Comparison of ENCODE assay signal across 14 cellular contexts in genomic region chr22:33896154-33896800, GRCh38. TPM values are rescaled to one million over a fixed set of nuclear protein-coding genes. Genes with fewer than 3 reads are reported as not detected.
DNase-seq lines count a peak whose midpoint lies in the region; ATAC-seq, FAIRE-seq and TF ChIP-seq lines count a peak whose summit lies in the region.
"Had no signal": no experiment of that assay in that cellular context is flagged by ENCODE, and none has a peak within 500 bp of the region (broad histone marks: within the 10 kb centered on the region; RNA-seq: fewer than 3 reads in every experiment).

No MANE protein-coding gene starts in this region.

- FAIRE-seq in pancreas (lab: Jason Lieb, UNC) = no peak

- no peak overlapping the region for H3K23ac ChIP-seq in H9 (ENCODE audit: insufficient read length, low read depth, low read length)
- H3K23ac ChIP-seq in mesendoderm (ENCODE audit: low read length) = no peak overlapping the region

- no peak overlapping the region for H3T11ph ChIP-seq in H9 (ENCODE audit: low read length)

- H3K14ac ChIP-seq in H9 (ENCODE audit: insufficient read depth, low read length) = peak overlapping the region; percentile 54; the same call in 1 of the 2 replicates

- H3K4me1 ChIP-seq in H9 (ENCODE audit: insufficient read depth, low read length) = peaks cover 47% of the 10 kb centered on the region
- H3K4me1 ChIP-seq in mesendoderm (ENCODE audit: control insufficient read depth, low read depth, low read length) = peaks cover 4% of the 10 kb centered on the region
- peaks cover 0 to 11% (median 0%) of the 10 kb centered on the region in 3 donors for H3K4me1 ChIP-seq in pancreas
- H3K4me1 ChIP-seq: lower lobe of right lung, parathyroid adenoma had no signal

- H2AK5ac ChIP-seq in H9 (ENCODE audit: insufficient read length, low read length) (no peak overlapping the region), mesendoderm (ENCODE audit: low read length) (no peak overlapping the region)

- H3K27ac ChIP-seq in H9 (ENCODE audit: insufficient read length, low read depth, low read length) = peak overlapping the region; percentile 63
- no peak overlapping the region for H3K27ac ChIP-seq in mesendoderm (ENCODE audit: low read depth, low read length)
- H3K27ac ChIP-seq in pancreas = no peak overlapping the region
- H3K27ac ChIP-seq: lower lobe of right lung, parathyroid adenoma had no signal

- TF ChIP-seq POLR2A in NB4 (IDR thresholded peaks at IDR 0.05; ENCODE audit: extremely low read depth, insufficient read length) = no peak

- no peak overlapping the region for H3K9ac ChIP-seq in H9 (ENCODE audit: extremely low read depth, insufficient read length, low read length)
- H3K9ac ChIP-seq in mesendoderm (ENCODE audit: low read length) = no peak overlapping the region
- H3K9ac ChIP-seq: parathyroid adenoma had no signal

- H3K4me3 ChIP-seq in NB4 (ENCODE audit: low read depth, low read length) (peak overlapping the region; percentile 47), mesendoderm (ENCODE audit: low read length) (no peak overlapping the region), pancreas (no peak overlapping the region)
- H3K4me3 ChIP-seq: lower lobe of right lung had no signal

- intact Hi-C loops in pancreas (cut with DNase I) = no loop called here

- no CpG with 5 or more reads among the region's 8 CpGs for WGBS in H9 (ENCODE audit: extremely low coverage, insufficient read length, low lambda C conversion rate)
- WGBS in mesendoderm (ENCODE audit: extremely low coverage, insufficient coverage, low lambda C conversion rate) = no CpG with 5 or more reads among the region's 8 CpGs
- 93 to 95% methylated on average over 8 of the region's 8 CpGs for WGBS in pancreas, 2 donors

- H2BK20ac ChIP-seq in H9 (ENCODE audit: low read depth, low read length, poor library complexity, severe bottlenecking) = no peak overlapping the region

- peaks cover 8% of the 10 kb centered on the region for H3K79me1 ChIP-seq in H9 (ENCODE audit: insufficient read depth, low read depth, low read length, poor library complexity, severe bottlenecking)
- H3K79me1 ChIP-seq in mesendoderm (ENCODE audit: low read length) = peaks cover 8% of the 10 kb centered on the region

- H2BK5ac ChIP-seq in H9 (ENCODE audit: insufficient read length, low read length) = peak overlapping the region; percentile 20
- H2BK5ac ChIP-seq in mesendoderm (ENCODE audit: low read length) = no peak overlapping the region

- no peaks in the 10 kb centered on the region for H3K36me3 ChIP-seq in mesendoderm (ENCODE audit: control insufficient read depth, insufficient read depth, low read length)
- H3K36me3 ChIP-seq in pancreas = no peaks in the 10 kb centered on the region
- H3K36me3 ChIP-seq: lower lobe of right lung had no signal

- H3K9me3 Mint-ChIP-seq in H9 = peaks cover 2 to 3% of the 10 kb centered on the region in 2 experiments; a peak in 3 of 5 replicates

- no peaks in the 10 kb centered on the region for H3K23me2 ChIP-seq in H9 (ENCODE audit: insufficient read length, low read depth, low read length, poor library complexity, severe bottlenecking)

- H4K91ac ChIP-seq in H9 (ENCODE audit: insufficient read length, low read depth, low read length) = no peak overlapping the region

- H3K4me3 Mint-ChIP-seq in H9 = peak overlapping the region; percentile 40 to 59
- H3K4me3 Mint-ChIP-seq: activated T-helper 1 cell treated with anti-CD3 and anti-CD28 coated beads, Interleukin-12 subunit alpha, Interleukin-12 subunit beta, Interleukin-2, Interleukin-4 antibody, amounts not matched to agents 30 ng/mL and 10 ng/mL and 1 ng/mL, durations not matched to agents 14 hours and 24 hours and 36 hours had no signal

- H3K4me1 Mint-ChIP-seq in H9 = peaks cover 92 to 97% of the 10 kb centered on the region in 2 experiments

- no peaks in the 10 kb centered on the region for H4K20me1 ChIP-seq in H9 (ENCODE audit: control insufficient read depth, insufficient read depth, insufficient read length)

- H2AFZ ChIP-seq in H9 (ENCODE audit: low read length) = no peak overlapping the region
- H2AFZ ChIP-seq: parathyroid adenoma had no signal

- peak overlapping the region; percentile 96 to 97 (median 97) for H3K27ac Mint-ChIP-seq in H9
- H3K27ac Mint-ChIP-seq: activated T-helper 1 cell treated with anti-CD3 and anti-CD28 coated beads, Interleukin-12 subunit alpha, Interleukin-12 subunit beta, Interleukin-2, Interleukin-4 antibody, amounts not matched to agents 30 ng/mL and 10 ng/mL and 1 ng/mL, durations not matched to agents 14 hours and 24 hours and 36 hours had no signal

- no peak for TF ChIP-seq CTCF in H9 (conservative IDR thresholded peaks at IDR 0.05)
- no peak for TF ChIP-seq CTCF in NB4 (IDR thresholded peaks at IDR 0.05; ENCODE audit: low read depth, low read length)
- no peak for TF ChIP-seq CTCF in pancreas (IDR thresholded peaks at IDR 0.05)
- TF ChIP-seq CTCF in omental fat pad (IDR thresholded peaks at IDR 0.05) = no peak

- H4K5ac ChIP-seq in H9 (ENCODE audit: insufficient read length, low read depth, low read length) (peak overlapping the region; percentile 18), mesendoderm (ENCODE audit: low read length) (no peak overlapping the region)

- H2BK12ac ChIP-seq in H9 (ENCODE audit: insufficient read length, low read depth, low read length) = no peak overlapping the region

- no peak overlapping the region for H3K56ac ChIP-seq in H9 (ENCODE audit: insufficient read length, low read depth, low read length)
- H3K56ac ChIP-seq in mesendoderm (ENCODE audit: low read length) = no peak overlapping the region

- peaks cover 7 to 16% (median 14%) of the 10 kb centered on the region in 3 experiments; a peak in 5 of 7 replicates for H3K36me3 Mint-ChIP-seq in H9 (ENCODE audit: insufficient read depth in 1 of 3, low read depth in 3 of 3)

- no peaks in the 10 kb centered on the region for H3K27me3 Mint-ChIP-seq in H9 (ENCODE audit: low read depth)

- no peak for DNase-seq in H9
- DNase-seq in NB4 (ENCODE audit: low read depth) = no peak
- DNase-seq in mesendoderm = no peak
- DNase-seq in activated effector memory CD4-positive, alpha-beta T cell treated with Interleukin-2 at 50 U/mL for 16 hours = no peak
- DNase-seq in 8988T = no peak
- no peak for DNase-seq in pancreas
- no peak for DNase-seq in omental fat pad (ENCODE audit: low spot score)
- DNase-seq: lower lobe of right lung; NCI-H2227 treated with DMSO at 0.1 percent for 48 hours; stimulated activated CD4-positive, alpha-beta T cell treated with anti-CD3 and anti-CD28 coated beads, Interleukin-1b, Interleukin-23, amount 100 ng/mL, for 48 hours; stimulated activated naive CD8-positive, alpha-beta T cell treated with anti-CD3 and anti-CD28 coated beads, Interleukin-15, Interleukin-2, amounts not matched to agents 100 U/mL and 50 U/mL, for 24 hours had no signal

- H3K27me3 ChIP-seq in H9 (ENCODE audit: insufficient read depth, low read length) = no peaks in the 10 kb centered on the region
- no peaks in the 10 kb centered on the region for H3K27me3 ChIP-seq in mesendoderm (ENCODE audit: insufficient read depth, low read length, poor library complexity)
- H3K27me3 ChIP-seq in pancreas = no peaks in the 10 kb centered on the region

- H3K79me2 ChIP-seq in H9 (ENCODE audit: insufficient read depth, low read length) = peaks cover 62% of the 10 kb centered on the region
- peaks cover 62% of the 10 kb centered on the region for H3K79me2 ChIP-seq in mesendoderm (ENCODE audit: control insufficient read depth, insufficient read depth, low read length)
- H3K79me2 ChIP-seq: parathyroid adenoma had no signal

- peak overlapping the region; percentile 22 for H3K4me2 ChIP-seq in H9 (ENCODE audit: insufficient read depth, insufficient read length, low read length)
- no peak overlapping the region for H3K4me2 ChIP-seq in mesendoderm (ENCODE audit: low read length)

- H3K18ac ChIP-seq in H9 (ENCODE audit: insufficient read length, low read depth, low read length) (peak overlapping the region; percentile 13), mesendoderm (ENCODE audit: low read length) (no peak overlapping the region)

- H2BK120ac ChIP-seq in H9 (ENCODE audit: low read depth, low read length, poor library complexity, severe bottlenecking) = no peak overlapping the region
- H2BK120ac ChIP-seq in mesendoderm (ENCODE audit: low read depth, low read length) = no peak overlapping the region

- H3K9me3 ChIP-seq in H9 (ENCODE audit: control insufficient read depth, low read depth, low read length) (no peaks in the 10 kb centered on the region), pancreas (no peaks in the 10 kb centered on the region)
- H3K9me3 ChIP-seq: lower lobe of right lung had no signal

- no peak overlapping the region for H2BK15ac ChIP-seq in H9 (ENCODE audit: low read depth, low read length)
- no peak overlapping the region for H2BK15ac ChIP-seq in mesendoderm (replicated peaks; ENCODE audit: low read depth)

- ATAC-seq in GM18520 (IDR thresholded peaks at IDR 0.05; ENCODE audit: unreplicated experiment) (peak; percentile 47), pancreas (no peak), omental fat pad (ENCODE audit: low FRiP score) (no peak)
- ATAC-seq: lower lobe of right lung; stimulated activated naive CD8-positive, alpha-beta T cell treated with anti-CD3 and anti-CD28 coated beads, Interleukin-15, Interleukin-2, amounts not matched to agents 100 U/mL and 50 U/mL, for 24 hours had no signal

- H3K4ac ChIP-seq in H9 (ENCODE audit: low read depth, low read length) (no peak overlapping the region), mesendoderm (ENCODE audit: low read depth, low read length) (no peak overlapping the region)

- H4K8ac ChIP-seq in H9 (replicated peaks; ENCODE audit: insufficient read length, low read depth, low read length) = no peak overlapping the region
- H4K8ac ChIP-seq in mesendoderm (ENCODE audit: low read depth, low read length) = peak overlapping the region; percentile 29

RNA-seq across cellular contexts. Expression of gene LARGE1, which starts 24.0 kb away (rescaled TPM):
- 41.7 and 43.5 TPM in 2 replicates for total RNA-seq in H9 (2021)
- polyA plus RNA-seq in mesendoderm (2013, experiment 1 of 2) = 15.1 TPM
- 15.3 TPM for polyA plus RNA-seq in mesendoderm (2013, experiment 2 of 2)
- total RNA-seq in pancreas = 10 to 100 TPM in 5 of 6 donors, 1 to 10 TPM in 1; 9.7 to 29.3 (median 14.8) TPM
- 10 to 100 TPM in 1 of 2 donors, 1 to 10 TPM in 1; 4.1 to 10.5 TPM for polyA plus RNA-seq in pancreas
- total RNA-seq in omental fat pad = 10 to 100 TPM; 16.5 to 31.2 (median 22.3) TPM
